Comparison of ENCODE assay signal across 8 cellular contexts in the genomic region with DNA sequence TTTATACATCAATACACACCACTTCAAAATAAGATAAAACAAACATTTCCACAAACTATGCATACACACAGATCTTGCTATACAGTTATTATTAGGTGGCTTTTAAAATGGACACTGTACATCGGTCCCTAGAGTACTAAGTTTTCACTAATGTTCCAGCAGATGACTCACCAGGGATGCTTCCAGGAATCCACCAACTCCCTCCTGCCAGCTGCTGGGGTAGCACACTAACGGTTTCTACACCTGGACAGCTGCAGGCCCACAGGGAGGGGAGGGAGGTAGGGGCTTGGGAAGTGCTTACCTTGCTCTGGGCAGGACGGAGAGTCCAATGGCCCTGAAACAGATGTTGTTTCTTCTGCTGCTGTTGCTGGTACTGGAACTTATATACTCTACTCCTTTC. TPM values are rescaled to one million over a fixed set of nuclear protein-coding genes. Genes with fewer than 3 reads are reported as not detected.
DNase-seq lines count a peak whose midpoint lies in the region; ATAC-seq and TF ChIP-seq lines count a peak whose summit lies in the region.

IL12B (minus strand) TSS at position 357 of the 400 bp plus-strand sequence. CDS start 3,705 bp downstream, outside the sequence.

- no peak within 1 kb of the TSS for H3K4me3 ChIP-seq in HEK293 (ENCODE audit: low read depth, low read length)
- H3K4me3 ChIP-seq in astrocyte of the cerebellum (ENCODE audit: low read depth, low read length): peak within 1 kb of the TSS; percentile 36
- H3K4me3 ChIP-seq in mesenchymal stem cell (ENCODE audit: insufficient read depth in 1 of 2, low read depth in 1 of 2, low read length in 2 of 2): peak within 1 kb of the TSS in 1 of 2 experiments; percentile 74

- H4K91ac ChIP-seq in mesenchymal stem cell (ENCODE audit: low read length): no peak within 1 kb of the TSS

- peaks cover 3% of the 10 kb centered on the region; the same call in 1 of the 2 replicates for H3K4me1 ChIP-seq in HEK293 (ENCODE audit: control insufficient read depth, insufficient read depth, low read length)
- peaks cover 10% of the 10 kb centered on the region for H3K4me1 ChIP-seq in mesenchymal stem cell (ENCODE audit: control insufficient read depth, insufficient read depth, low read depth, low read length)

- H3K79me1 ChIP-seq in mesenchymal stem cell (replicated peaks; ENCODE audit: low read length, poor library complexity, severe bottlenecking): no peaks in the 10 kb centered on the region

- TF ChIP-seq CTCF in HEK293 (tag by site-specific recombination; IDR thresholded peaks at IDR 0.05) (no peak), astrocyte of the cerebellum (IDR thresholded peaks at IDR 0.05; ENCODE audit: low read depth, low read length, missing control alignments) (no peak)

- in situ Hi-C loops in astrocyte of the cerebellum (cut with HindIII; ENCODE audit: low sequenced_read_pairs): no loop called here

- no peak within 1 kb of the TSS for H2BK5ac ChIP-seq in mesenchymal stem cell (ENCODE audit: low read depth, low read length, poor library complexity, severe bottlenecking)

- no peak for ATAC-seq in HG03095 (IDR thresholded peaks at IDR 0.05; ENCODE audit: unreplicated experiment)

- POLR2A ChIA-PET in HEK293 (lab: Yijun Ruan, JAX): no interaction called here

- no peak within 1 kb of the TSS for H3K4ac ChIP-seq in mesenchymal stem cell (ENCODE audit: low read depth in 1 of 2, low read length in 2 of 2)

- DNase-seq in AG08395 (ENCODE audit: low spot score) (peak; percentile 63), astrocyte of the cerebellum (ENCODE audit: low read depth) (no peak), mesenchymal stem cell (peak; percentile 30), NCI-H128 (lab: John Stamatoyannopoulos, UW; ENCODE audit: unreplicated experiment) (no peak), SKM-1 treated with dmso at 0.1 percent for 144 hours (lab: John Stamatoyannopoulos, UW; ENCODE audit: unreplicated experiment) (no peak), NCI-H146 treated with DMSO at 0.1 percent for 48 hours (lab: John Stamatoyannopoulos, UW; ENCODE audit: unreplicated experiment) (no peak)

- H2AK5ac ChIP-seq in mesenchymal stem cell (ENCODE audit: low read length, severe bottlenecking): no peak within 1 kb of the TSS

- H2BK15ac ChIP-seq in mesenchymal stem cell (ENCODE audit: low read depth, poor library complexity, severe bottlenecking): no peak within 1 kb of the TSS

- H3K23ac ChIP-seq in mesenchymal stem cell (ENCODE audit: low read length in 2 of 2): no peak within 1 kb of the TSS

- peaks cover 7 to 16% of the 10 kb centered on the region in 2 experiments for H3K27me3 ChIP-seq in mesenchymal stem cell (ENCODE audit: control insufficient read depth in 1 of 2, insufficient read depth in 1 of 2, low read length in 2 of 2)

- CTCF ChIA-PET in HEK293 (lab: Yijun Ruan, JAX): interaction anchor here (0.6 to 2.2 kb wide), 3 partner anchors 13 to 108 kb away, joined by 4 to 8 read pairs (median 4); no protein-coding TSS in a partner anchor

- no peak within 1 kb of the TSS for H3K9ac ChIP-seq in mesenchymal stem cell (ENCODE audit: low read length)

- no peak within 1 kb of the TSS for H2BK12ac ChIP-seq in mesenchymal stem cell (ENCODE audit: low read length in 2 of 2)

- H2BK120ac ChIP-seq in mesenchymal stem cell (ENCODE audit: low read depth, low read length): no peak within 1 kb of the TSS

- no CpG with 5 or more reads among the region's 3 CpGs for WGBS in mesenchymal stem cell

- no peak within 1 kb of the TSS for H4K8ac ChIP-seq in mesenchymal stem cell (ENCODE audit: low read length)

- H3K14ac ChIP-seq in mesenchymal stem cell (ENCODE audit: low read length in 2 of 2): no peak within 1 kb of the TSS

- H3K27ac ChIP-seq in HEK293 (ENCODE audit: extremely low read depth, low read depth, low read length) (peak within 1 kb of the TSS; percentile 70; the same call in 1 of the 2 replicates), mesenchymal stem cell (ENCODE audit: low read length, poor library complexity, severe bottlenecking) (no peak within 1 kb of the TSS)

- H2AFZ ChIP-seq in mesenchymal stem cell (ENCODE audit: low read depth, low read length): no peak within 1 kb of the TSS

- no peaks in the 10 kb centered on the region for H3K9me3 ChIP-seq in HEK293 (ENCODE audit: control insufficient read depth, insufficient read depth, low read depth, low read length)
- H3K9me3 ChIP-seq in mesenchymal stem cell (ENCODE audit: control insufficient read depth, low read length): no peaks in the 10 kb centered on the region

- no peak within 1 kb of the TSS for H3K18ac ChIP-seq in mesenchymal stem cell (ENCODE audit: low read depth in 1 of 2, low read length in 2 of 2)

- H3K36me3 ChIP-seq in HEK293 (ENCODE audit: control insufficient read depth in 2 of 2, insufficient read depth in 1 of 2, low read length in 2 of 2): no peaks in the 10 kb centered on the region
- no peaks in the 10 kb centered on the region for H3K36me3 ChIP-seq in mesenchymal stem cell (ENCODE audit: control insufficient read depth in 1 of 2, insufficient read depth in 2 of 2, low read depth in 1 of 2, low read length in 2 of 2)

- peak within 1 kb of the TSS; percentile 97 for H3K4me2 ChIP-seq in mesenchymal stem cell (ENCODE audit: low read length, poor library complexity, severe bottlenecking)

TF ChIP-seq in HEK293, 187 proteins besides CTCF, POLR2A, EP300 and RAD21:
- no peak for TF ChIP-seq ZNF664 (tag by site-specific recombination; IDR thresholded peaks at IDR 0.05)
- TF ChIP-seq ZNF114 (tag by site-specific recombination; IDR thresholded peaks at IDR 0.05): no peak
- TF ChIP-seq ZNF366 (tag by site-specific recombination; conservative IDR thresholded peaks at IDR 0.05): 0 out of 2 replicates have a peak, but pooled peaks have one; percentile 9
- TF ChIP-seq ZNF473 (tag by site-specific recombination; IDR thresholded peaks at IDR 0.05): no peak
- TF ChIP-seq ZNF350 (tag by site-specific recombination; IDR thresholded peaks at IDR 0.05): no peak
- 0 out of 2 replicates have a peak, but pooled peaks have one; percentile 26 for TF ChIP-seq ZBTB48 (tag by site-specific recombination; IDR thresholded peaks at IDR 0.05)
- TF ChIP-seq BCL6B (tag by site-specific recombination; IDR thresholded peaks at IDR 0.05): peak; percentile 90
- TF ChIP-seq BCL11A (tag by site-specific recombination; IDR thresholded peaks at IDR 0.05; ENCODE audit: low read depth): no peak
- TF ChIP-seq, protein P1, sequence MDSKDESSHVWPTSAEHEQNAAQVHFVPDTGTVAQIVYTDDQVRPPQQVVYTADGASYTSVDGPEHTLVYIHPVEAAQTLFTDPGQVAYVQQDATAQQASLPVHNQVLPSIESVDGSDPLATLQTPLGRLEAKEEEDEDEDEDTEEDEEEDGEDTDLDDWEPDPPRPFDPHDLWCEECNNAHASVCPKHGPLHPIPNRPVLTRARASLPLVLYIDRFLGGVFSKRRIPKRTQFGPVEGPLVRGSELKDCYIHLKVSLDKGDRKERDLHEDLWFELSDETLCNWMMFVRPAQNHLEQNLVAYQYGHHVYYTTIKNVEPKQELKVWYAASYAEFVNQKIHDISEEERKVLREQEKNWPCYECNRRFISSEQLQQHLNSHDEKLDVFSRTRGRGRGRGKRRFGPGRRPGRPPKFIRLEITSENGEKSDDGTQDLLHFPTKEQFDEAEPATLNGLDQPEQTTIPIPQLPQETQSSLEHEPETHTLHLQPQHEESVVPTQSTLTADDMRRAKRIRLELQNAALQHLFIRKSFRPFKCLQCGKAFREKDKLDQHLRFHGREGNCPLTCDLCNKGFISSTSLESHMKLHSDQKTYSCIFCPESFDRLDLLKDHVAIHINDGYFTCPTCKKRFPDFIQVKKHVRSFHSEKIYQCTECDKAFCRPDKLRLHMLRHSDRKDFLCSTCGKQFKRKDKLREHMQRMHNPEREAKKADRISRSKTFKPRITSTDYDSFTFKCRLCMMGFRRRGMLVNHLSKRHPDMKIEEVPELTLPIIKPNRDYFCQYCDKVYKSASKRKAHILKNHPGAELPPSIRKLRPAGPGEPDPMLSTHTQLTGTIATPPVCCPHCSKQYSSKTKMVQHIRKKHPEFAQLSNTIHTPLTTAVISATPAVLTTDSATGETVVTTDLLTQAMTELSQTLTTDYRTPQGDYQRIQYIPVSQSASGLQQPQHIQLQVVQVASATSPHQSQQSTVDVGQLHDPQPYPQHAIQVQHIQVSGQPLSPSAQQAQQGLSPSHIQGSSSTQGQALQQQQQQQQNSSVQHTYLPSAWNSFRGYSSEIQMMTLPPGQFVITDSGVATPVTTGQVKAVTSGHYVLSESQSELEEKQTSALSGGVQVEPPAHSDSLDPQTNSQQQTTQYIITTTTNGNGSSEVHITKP (tag by site-specific recombination; IDR thresholded peaks at IDR 0.05): peak; percentile 25; the same call in 1 of the 2 replicates

RNA-seq across cellular contexts. Expression of gene IL12B, which starts in this region (rescaled TPM):
- polyA plus RNA-seq in mesenchymal stem cell (2013, experiment 1 of 2): not detected
- polyA plus RNA-seq in mesenchymal stem cell (2013, experiment 2 of 2): not detected

Comparison
In these comparisons a context has a peak if more than half of its experiments do, and no peak if none do; other contexts are left out.
1. DNase-seq: peak in AG08395 (single experiment) and mesenchymal stem cell (single experiment); none in astrocyte of the cerebellum (single experiment), NCI-H128 (single experiment), SKM-1 treated with dmso at 0.1 percent for 144 hours (single experiment) and NCI-H146 treated with DMSO at 0.1 percent for 48 hours (single experiment).